In the genomic region with DNA sequence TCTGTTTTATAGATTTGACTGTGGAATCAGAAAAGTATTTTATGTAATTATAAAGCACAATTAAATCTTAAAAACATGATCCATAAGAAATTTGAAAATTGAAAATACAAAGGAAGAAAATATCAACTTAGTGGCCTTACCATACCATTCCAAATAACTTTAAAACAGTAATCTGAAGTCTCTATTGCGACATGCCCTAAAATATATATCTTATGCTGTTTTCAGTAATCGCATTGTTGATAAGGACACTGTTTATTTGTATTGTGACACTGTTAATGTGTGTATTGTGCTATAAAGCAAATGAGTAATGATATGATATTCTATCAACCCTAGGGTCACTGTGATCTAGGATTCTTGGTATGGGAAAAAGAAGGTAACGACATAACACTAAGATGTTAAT, we compare ENCODE assay signal across 29 cellular contexts.
"Had no signal": no experiment of that assay in that cellular context is flagged by ENCODE, and none has a peak within 500 bp of the region (broad histone marks: within the 10 kb centered on the region; RNA-seq: fewer than 3 reads in every experiment).

No MANE protein-coding gene starts in this region.

- H3K9me3 ChIP-seq: body of pancreas, breast epithelium, colonic mucosa, gastrocnemius medialis, heart left ventricle had no signal

- H3K36me3 ChIP-seq: breast epithelium, cardiac muscle cell, colonic mucosa, gastrocnemius medialis had no signal

- ATAC-seq: activated T-cell treated with anti-CD3 and anti-CD28 coated beads, Interleukin-2, amount 50 U/mL, for 72 hours; body of pancreas; esophagus mucosa; gastrocnemius medialis; heart left ventricle; WTC11 had no signal

- DNase-seq: activated CD4-positive, alpha-beta memory T cell treated with anti-CD3 and anti-CD28 coated beads, Interleukin-2, amount 10 ng/mL, durations not matched to agents 7 days and 5 days; activated CD4-positive, alpha-beta T cell treated with anti-CD3 and anti-CD28 coated beads for 1 hour; activated CD4-positive, alpha-beta T cell treated with anti-CD3 and anti-CD28 coated beads for 4 hours; activated CD4-positive, alpha-beta T cell treated with anti-CD3 and anti-CD28 coated beads, Interleukin-2, amount 10 ng/mL, durations not matched to agents 7 days and 5 days; activated CD4-positive, alpha-beta T cell treated with anti-CD3 and anti-CD28 coated beads, Interleukin-2, amount 50 U/mL, for 4 hours; activated CD8-positive, alpha-beta memory T cell treated with anti-CD3 and anti-CD28 coated beads, Interleukin-2, amount 50 U/mL, for 48 hours; activated gamma-delta T cell; activated naive CD4-positive, alpha-beta T cell; activated naive CD4-positive, alpha-beta T cell treated with anti-CD3 and anti-CD28 coated beads, Interleukin-2, amount 50 U/mL, for 16 hours; activated T-cell treated with anti-CD3 and anti-CD28 coated beads for 4 hours; activated T-cell treated with anti-CD3 and anti-CD28 coated beads, Interleukin-2, amount 50 U/mL, for 24 hours; activated T-cell treated with anti-CD3 and anti-CD28 coated beads, Interleukin-2, amount 50 U/mL, for 72 hours; amniotic stem cell; anterior cingulate cortex; body of pancreas; central memory CD4-positive, alpha-beta T cell; cerebellar nuclear complex; colonic mucosa; effector CD8-positive, alpha-beta T cell; foreskin fibroblast; gastrocnemius medialis; glutamatergic neuron; heart left ventricle; T-helper 2 cell had no signal

- H3K27me3 ChIP-seq: body of pancreas, breast epithelium, cardiac muscle cell, colonic mucosa, gastrocnemius medialis, heart left ventricle had no signal

- H3K4me3 ChIP-seq: body of pancreas, breast epithelium, cardiac muscle cell, colonic mucosa, gastrocnemius medialis, heart left ventricle had no signal

- H3K27ac ChIP-seq: body of pancreas, breast epithelium, cardiac muscle cell, colonic mucosa, gastrocnemius medialis, heart left ventricle, VCaP had no signal
